1 cellular context compared by ENCODE assay signal in genomic region chr12:124480469-124481256, GRCh38.
TF ChIP-seq lines count a peak whose summit lies in the region.

No MANE protein-coding gene starts in this region.

TF ChIP-seq in H1, 55 proteins besides CTCF, POLR2A, EP300 and RAD21 (continued from another document):
- TF ChIP-seq ATF3 (IDR thresholded peaks at IDR 0.05; ENCODE audit: insufficient read depth, low read depth, low read length) (no peak), NANOG (IDR thresholded peaks at IDR 0.05; ENCODE audit: insufficient read depth, low read depth, low read length, poor library complexity, severe bottlenecking) (no peak)
